Comparison of ENCODE assay signal across 9 cellular contexts in the genomic region with DNA sequence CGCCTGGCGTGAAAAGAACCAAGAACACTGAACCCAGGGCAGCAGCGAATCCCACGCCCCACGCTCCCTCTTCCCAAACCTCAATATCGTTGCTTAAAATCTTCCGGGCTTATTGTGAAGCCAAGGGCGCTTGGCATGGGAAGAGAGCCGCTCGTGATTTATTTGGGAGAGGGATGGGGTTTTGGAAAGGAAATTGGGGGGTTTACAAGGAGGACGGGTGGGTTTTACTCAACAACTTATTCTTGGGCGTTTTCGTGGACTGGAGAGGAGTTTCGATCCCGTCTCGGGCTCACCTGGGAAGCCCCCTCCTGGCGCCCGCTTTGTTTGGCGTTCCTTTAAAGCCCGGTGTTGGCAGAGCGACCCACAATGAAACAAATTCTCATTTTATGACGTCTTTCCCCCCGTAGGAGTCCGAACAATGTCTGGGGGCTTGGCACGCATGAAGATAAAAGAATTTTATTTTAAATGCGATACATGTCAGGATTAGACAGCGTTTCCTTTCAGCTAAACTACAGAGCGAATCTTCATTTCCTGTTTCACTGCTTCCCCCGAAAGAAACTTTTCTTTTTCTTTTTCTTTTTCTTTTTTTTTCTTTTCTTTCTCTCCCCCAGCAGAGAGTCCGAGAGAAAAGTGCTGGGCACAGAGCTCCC.
A peak's percentile ranks its signal among the peaks of the same experiment; 100 is the strongest.
DNase-seq lines count a peak whose midpoint lies in the region; ATAC-seq and TF ChIP-seq lines count a peak whose summit lies in the region.
"Had no signal": no experiment of that assay in that cellular context is flagged by ENCODE, and none has a peak within 500 bp of the region (broad histone marks: within the 10 kb centered on the region; RNA-seq: fewer than 3 reads in every experiment).

No MANE protein-coding gene starts in this region.

- peak; percentile 23 for DNase-seq in activated T-cell treated with anti-CD3 and anti-CD28 coated beads, Interleukin-2, amount 50 U/mL, for 1 hour
- DNase-seq in activated T-cell treated with anti-CD3 and anti-CD28 coated beads for 4 hours (no peak), coronary artery (ENCODE audit: low spot score) (no peak), osteocyte (ENCODE audit: extremely low spot score, unreplicated experiment) (no peak), NCI-H128 (lab: John Stamatoyannopoulos, UW; ENCODE audit: unreplicated experiment) (no peak), GM19240 (ENCODE audit: insufficient read length, low spot score) (no peak), NCI-H2029 treated with DMSO at 0.1 percent for 48 hours (lab: John Stamatoyannopoulos, UW) (no peak)
- DNase-seq: DND-41 had no signal

- no peak overlapping the region for H3K27ac ChIP-seq in coronary artery

- TF ChIP-seq CTCF in coronary artery (IDR thresholded peaks at IDR 0.05) (no peak), osteocyte (IDR thresholded peaks at IDR 0.05) (no peak)

- no peaks in the 10 kb centered on the region for H3K9me3 Mint-ChIP-seq in osteocyte (ENCODE audit: unreplicated experiment)

- ATAC-seq in HG03439 (IDR thresholded peaks at IDR 0.05; ENCODE audit: unreplicated experiment): peak; percentile 4

- H3K4me3 ChIP-seq in coronary artery: peak overlapping the region; percentile 69

- no peak overlapping the region for H3K27ac Mint-ChIP-seq in osteocyte (ENCODE audit: unreplicated experiment)

- peaks cover 89% of the 10 kb centered on the region for H3K27me3 Mint-ChIP-seq in osteocyte (ENCODE audit: unreplicated experiment)

- peak overlapping the region; percentile 76 for H3K4me3 Mint-ChIP-seq in osteocyte (ENCODE audit: unreplicated experiment)

- no peaks in the 10 kb centered on the region for H3K36me3 Mint-ChIP-seq in osteocyte (ENCODE audit: unreplicated experiment)

- H3K4me1 Mint-ChIP-seq in osteocyte (ENCODE audit: unreplicated experiment): peaks cover 11% of the 10 kb centered on the region
